11 cellular contexts compared by ENCODE assay signal in genomic region chr18:35683021-35683420, GRCh38.
"Had no signal": no experiment of that assay in that cellular context is flagged by ENCODE, and none has a peak within 500 bp of the region (broad histone marks: within the 10 kb centered on the region; RNA-seq: fewer than 3 reads in every experiment).

No MANE protein-coding gene starts in this region.

- ATAC-seq: natural killer cell treated with Interleukin-12 subunit alpha and Interleukin-12 subunit beta and Interleukin-15 and Interleukin-18, amount 100 ng/mL, for 72 hours had no signal

- H3K27ac ChIP-seq: coronary artery, tibial artery, vagina had no signal

- H3K9me3 ChIP-seq: tibial artery, vagina had no signal

- H3K4me3 ChIP-seq: coronary artery, lung, tibial artery, vagina had no signal

- H3K27me3 ChIP-seq: tibial artery, vagina had no signal

- H3K4me1 ChIP-seq: vagina had no signal

- DNase-seq: activated CD4-positive, alpha-beta T cell treated with anti-CD3 and anti-CD28 coated beads, Interleukin-2, amount 10 ng/mL, durations not matched to agents 7 days and 5 days; activated CD4-positive, CD25-positive, alpha-beta regulatory T cell; activated CD8-positive, alpha-beta memory T cell treated with anti-CD3 and anti-CD28 coated beads for 24 hours; activated naive CD4-positive, alpha-beta T cell treated with anti-CD3 and anti-CD28 coated beads for 36 hours; caudate nucleus; effector CD8-positive, alpha-beta T cell; tibial artery had no signal
